In the genomic region with DNA sequence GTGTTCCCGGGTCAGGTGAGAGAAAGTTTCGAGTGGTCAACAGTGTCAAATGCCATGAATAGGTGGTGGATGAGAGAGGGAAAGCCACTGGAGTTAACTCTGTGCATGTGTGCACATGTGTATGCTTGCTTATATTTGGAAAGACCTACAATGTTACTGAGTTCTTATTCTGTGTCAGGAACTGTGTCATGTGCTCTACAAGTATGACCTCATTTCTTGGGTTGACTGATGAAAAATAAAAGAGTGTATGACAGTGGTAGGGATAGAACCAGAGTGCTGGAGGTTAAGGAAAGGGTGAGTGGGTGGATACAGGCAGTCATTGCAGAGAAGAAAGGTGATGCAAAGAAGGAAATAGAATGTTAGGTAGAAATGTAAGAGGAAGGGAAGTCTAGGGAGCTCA, we compare ENCODE assay signal across 40 cellular contexts. TPM values are rescaled to one million over a fixed set of nuclear protein-coding genes. Genes with fewer than 3 reads are reported as not detected.
"Had no signal": no experiment of that assay in that cellular context is flagged by ENCODE, and none has a peak within 500 bp of the region (broad histone marks: within the 10 kb centered on the region; RNA-seq: fewer than 3 reads in every experiment).

No MANE protein-coding gene starts in this region.

- H3K27me3 Mint-ChIP-seq: activated naive CD4-positive, alpha-beta T cell treated with anti-CD3 and anti-CD28 coated beads, Interleukin-2, amount 10 ng/mL, durations not matched to agents 7 days and 5 days; activated naive CD8-positive, alpha-beta T cell treated with anti-CD3 and anti-CD28 coated beads, Interleukin-2, amount 10 ng/mL, durations not matched to agents 7 days and 5 days had no signal

- H3K36me3 ChIP-seq: adrenal gland, ascending aorta, brain microvascular endothelial cell, breast epithelium, cardiac muscle cell had no signal

- H3K27ac Mint-ChIP-seq: activated naive CD4-positive, alpha-beta T cell treated with anti-CD3 and anti-CD28 coated beads for 36 hours; activated naive CD4-positive, alpha-beta T cell treated with anti-CD3 and anti-CD28 coated beads, Interleukin-2, amount 10 ng/mL, durations not matched to agents 7 days and 5 days; activated naive CD4-positive, alpha-beta T cell treated with anti-CD3 and anti-CD28 coated beads, Interleukin-2, amount 50 U/mL, for 24 hours; activated naive CD4-positive, alpha-beta T cell treated with anti-CD3 and anti-CD28 coated beads, Interleukin-2, amount 50 U/mL, for 72 hours; activated naive CD8-positive, alpha-beta T cell; activated naive CD8-positive, alpha-beta T cell treated with anti-CD3 and anti-CD28 coated beads for 36 hours; activated naive CD8-positive, alpha-beta T cell treated with anti-CD3 and anti-CD28 coated beads, Interleukin-2, amount 10 ng/mL, durations not matched to agents 7 days and 5 days; activated naive CD8-positive, alpha-beta T cell treated with anti-CD3 and anti-CD28 coated beads, Interleukin-2, amount 50 U/mL, for 24 hours; activated T-cell treated with anti-CD3 and anti-CD28 coated beads, Interleukin-2, amount 50 U/mL, for 24 hours; activated T-cell treated with anti-CD3 and anti-CD28 coated beads, Interleukin-2, amount 50 U/mL, for 72 hours; activated T-helper 1 cell treated with anti-CD3 and anti-CD28 coated beads, Interleukin-12 subunit alpha, Interleukin-12 subunit beta, Interleukin-2, Interleukin-4 antibody, amounts not matched to agents 30 ng/mL and 10 ng/mL and 1 ng/mL, durations not matched to agents 14 hours and 24 hours and 36 hours; activated T-helper 17 cell treated with anti-CD3 and anti-CD28 coated beads, Interleukin-2, amount 50 U/mL, for 72 hours; activated T-helper 2 cell treated with anti-CD3 and anti-CD28 coated beads, Interferon-gamma antibody, Interleukin-2, Interleukin-4, amounts not matched to agents 10 μg/mL and 5 μg/mL and 100 μg/mL, durations not matched to agents 14 hours and 24 hours and 36 hours; brain had no signal

- H3K4me1 Mint-ChIP-seq: activated naive CD4-positive, alpha-beta T cell treated with anti-CD3 and anti-CD28 coated beads, Interleukin-2, amount 10 ng/mL, durations not matched to agents 7 days and 5 days; activated naive CD4-positive, alpha-beta T cell treated with anti-CD3 and anti-CD28 coated beads, Interleukin-2, amount 50 U/mL, for 24 hours; activated naive CD8-positive, alpha-beta T cell treated with anti-CD3 and anti-CD28 coated beads for 36 hours; activated naive CD8-positive, alpha-beta T cell treated with anti-CD3 and anti-CD28 coated beads, Interleukin-2, amount 10 ng/mL, durations not matched to agents 7 days and 5 days; activated naive CD8-positive, alpha-beta T cell treated with anti-CD3 and anti-CD28 coated beads, Interleukin-2, amount 50 U/mL, for 24 hours; activated T-helper 17 cell treated with anti-CD3 and anti-CD28 coated beads, Interleukin-2, amount 50 U/mL, for 72 hours; brain; central memory CD8-positive, alpha-beta T cell had no signal

- DNase-seq: activated effector memory CD4-positive, alpha-beta T cell treated with anti-CD3 and anti-CD28 coated beads, Interleukin-2, amount 50 U/mL, for 16 hours; activated effector memory CD4-positive, alpha-beta T cell treated with Interleukin-2 at 50 U/mL for 16 hours; activated gamma-delta T cell; activated gamma-delta T cell treated with Interleukin-2 at 50 U/mL for 16 hours; activated naive CD4-positive, alpha-beta T cell; activated naive CD4-positive, alpha-beta T cell treated with anti-CD3 and anti-CD28 coated beads for 36 hours; activated naive CD4-positive, alpha-beta T cell treated with anti-CD3 and anti-CD28 coated beads, Interleukin-2, amount 10 ng/mL, durations not matched to agents 7 days and 5 days; activated naive CD4-positive, alpha-beta T cell treated with anti-CD3 and anti-CD28 coated beads, Interleukin-2, amount 50 U/mL, for 16 hours; activated naive CD4-positive, alpha-beta T cell treated with Interleukin-2 at 50 U/mL for 16 hours; activated naive CD8-positive, alpha-beta T cell treated with anti-CD3 and anti-CD28 coated beads for 36 hours; activated naive CD8-positive, alpha-beta T cell treated with anti-CD3 and anti-CD28 coated beads, Interleukin-2, amount 10 ng/mL, durations not matched to agents 7 days and 5 days; activated naive CD8-positive, alpha-beta T cell treated with anti-CD3 and anti-CD28 coated beads, Interleukin-2, amount 50 U/mL, for 24 hours; activated T-cell treated with anti-CD3 and anti-CD28 coated beads, Interleukin-2, amount 50 U/mL, for 1 hour; activated T-cell treated with anti-CD3 and anti-CD28 coated beads, Interleukin-2, amount 50 U/mL, for 24 hours; activated T-cell treated with anti-CD3 and anti-CD28 coated beads, Interleukin-2, amount 50 U/mL, for 4 hours; activated T-cell treated with anti-CD3 and anti-CD28 coated beads, Interleukin-2, amount 50 U/mL, for 48 hours; activated T-cell treated with anti-CD3 and anti-CD28 coated beads, Interleukin-2, amount 50 U/mL, for 72 hours; adrenal gland; amniotic stem cell; amygdala; anterior cingulate cortex; aorta; body of pancreas; brain microvascular endothelial cell; caudate nucleus; central memory CD4-positive, alpha-beta T cell; cerebellar nuclear complex had no signal

- H3K27ac ChIP-seq: adrenal gland, ascending aorta, body of pancreas, brain microvascular endothelial cell, breast epithelium, cardiac muscle cell had no signal

- H3K36me3 Mint-ChIP-seq: activated naive CD4-positive, alpha-beta T cell treated with anti-CD3 and anti-CD28 coated beads, Interleukin-2, amount 10 ng/mL, durations not matched to agents 7 days and 5 days; activated naive CD4-positive, alpha-beta T cell treated with anti-CD3 and anti-CD28 coated beads, Interleukin-2, amount 50 U/mL, for 24 hours; activated naive CD4-positive, alpha-beta T cell treated with anti-CD3 and anti-CD28 coated beads, Interleukin-2, amount 50 U/mL, for 72 hours; activated naive CD8-positive, alpha-beta T cell treated with anti-CD3 and anti-CD28 coated beads for 36 hours; activated naive CD8-positive, alpha-beta T cell treated with anti-CD3 and anti-CD28 coated beads, Interleukin-2, amount 10 ng/mL, durations not matched to agents 7 days and 5 days; brain had no signal

- H3K9me3 Mint-ChIP-seq: activated naive CD4-positive, alpha-beta T cell treated with anti-CD3 and anti-CD28 coated beads for 36 hours; activated naive CD4-positive, alpha-beta T cell treated with anti-CD3 and anti-CD28 coated beads, Interleukin-2, amount 10 ng/mL, durations not matched to agents 7 days and 5 days; activated naive CD4-positive, alpha-beta T cell treated with anti-CD3 and anti-CD28 coated beads, Interleukin-2, amount 50 U/mL, for 24 hours; activated naive CD4-positive, alpha-beta T cell treated with anti-CD3 and anti-CD28 coated beads, Interleukin-2, amount 50 U/mL, for 72 hours; activated naive CD8-positive, alpha-beta T cell treated with anti-CD3 and anti-CD28 coated beads for 36 hours; activated naive CD8-positive, alpha-beta T cell treated with anti-CD3 and anti-CD28 coated beads, Interleukin-2, amount 10 ng/mL, durations not matched to agents 7 days and 5 days; activated naive CD8-positive, alpha-beta T cell treated with anti-CD3 and anti-CD28 coated beads, Interleukin-2, amount 50 U/mL, for 24 hours; activated T-cell treated with anti-CD3 and anti-CD28 coated beads, Interleukin-2, amount 50 U/mL, for 24 hours; activated T-cell treated with anti-CD3 and anti-CD28 coated beads, Interleukin-2, amount 50 U/mL, for 4 hours; activated T-cell treated with anti-CD3 and anti-CD28 coated beads, Interleukin-2, amount 50 U/mL, for 72 hours; activated T-helper 1 cell treated with anti-CD3 and anti-CD28 coated beads, Interleukin-12 subunit alpha, Interleukin-12 subunit beta, Interleukin-2, Interleukin-4 antibody, amounts not matched to agents 30 ng/mL and 10 ng/mL and 1 ng/mL, durations not matched to agents 14 hours and 24 hours and 36 hours; activated T-helper 17 cell treated with anti-CD3 and anti-CD28 coated beads, Interleukin-2, amount 50 U/mL, for 72 hours; activated T-helper 2 cell treated with anti-CD3 and anti-CD28 coated beads, Interferon-gamma antibody, Interleukin-2, Interleukin-4, amounts not matched to agents 10 μg/mL and 5 μg/mL and 100 μg/mL, durations not matched to agents 14 hours and 24 hours and 36 hours; central memory CD8-positive, alpha-beta T cell had no signal

- H3K4me3 Mint-ChIP-seq: activated naive CD4-positive, alpha-beta T cell treated with anti-CD3 and anti-CD28 coated beads for 36 hours; activated naive CD4-positive, alpha-beta T cell treated with anti-CD3 and anti-CD28 coated beads, Interleukin-2, amount 10 ng/mL, durations not matched to agents 7 days and 5 days; activated naive CD4-positive, alpha-beta T cell treated with anti-CD3 and anti-CD28 coated beads, Interleukin-2, amount 50 U/mL, for 24 hours; activated naive CD8-positive, alpha-beta T cell; activated naive CD8-positive, alpha-beta T cell treated with anti-CD3 and anti-CD28 coated beads for 36 hours; activated naive CD8-positive, alpha-beta T cell treated with anti-CD3 and anti-CD28 coated beads, Interleukin-2, amount 10 ng/mL, durations not matched to agents 7 days and 5 days; activated naive CD8-positive, alpha-beta T cell treated with anti-CD3 and anti-CD28 coated beads, Interleukin-2, amount 50 U/mL, for 24 hours; activated T-cell treated with anti-CD3 and anti-CD28 coated beads, Interleukin-2, amount 50 U/mL, for 24 hours; activated T-cell treated with anti-CD3 and anti-CD28 coated beads, Interleukin-2, amount 50 U/mL, for 4 hours; activated T-cell treated with anti-CD3 and anti-CD28 coated beads, Interleukin-2, amount 50 U/mL, for 72 hours; activated T-helper 1 cell treated with anti-CD3 and anti-CD28 coated beads, Interleukin-12 subunit alpha, Interleukin-12 subunit beta, Interleukin-2, Interleukin-4 antibody, amounts not matched to agents 30 ng/mL and 10 ng/mL and 1 ng/mL, durations not matched to agents 14 hours and 24 hours and 36 hours; activated T-helper 17 cell treated with anti-CD3 and anti-CD28 coated beads, Interleukin-2, amount 50 U/mL, for 72 hours; brain; central memory CD8-positive, alpha-beta T cell had no signal

- ATAC-seq: activated naive CD8-positive, alpha-beta T cell treated with anti-CD3 and anti-CD28 coated beads, Interleukin-2, amount 50 U/mL, for 24 hours; activated T-cell treated with anti-CD3 and anti-CD28 coated beads, Interleukin-2, amount 50 U/mL, for 4 hours; activated T-helper 17 cell treated with anti-CD3 and anti-CD28 coated beads, Interleukin-2, amount 50 U/mL, for 72 hours; body of pancreas had no signal

- H3K4me1 ChIP-seq: adrenal gland, ascending aorta, body of pancreas, breast epithelium had no signal

- H3K9me3 ChIP-seq: adrenal gland, ascending aorta, body of pancreas, breast epithelium had no signal

- H3K4me3 ChIP-seq: adrenal gland, ascending aorta, body of pancreas, breast epithelium, cardiac muscle cell had no signal

- H3K27me3 ChIP-seq: ascending aorta, body of pancreas, brain microvascular endothelial cell, cardiac muscle cell had no signal

RNA-seq across cellular contexts. Expression of gene DGKK, which starts 22.1 kb away (rescaled TPM):
- total RNA-seq: activated naive CD4-positive, alpha-beta T cell treated with anti-CD3 and anti-CD28 coated beads for 36 hours; activated naive CD4-positive, alpha-beta T cell treated with anti-CD3 and anti-CD28 coated beads, Interleukin-2, amount 50 U/mL, for 72 hours; activated naive CD8-positive, alpha-beta T cell treated with anti-CD3 and anti-CD28 coated beads for 36 hours; activated naive CD8-positive, alpha-beta T cell treated with anti-CD3 and anti-CD28 coated beads, Interleukin-2, amount 10 ng/mL, durations not matched to agents 7 days and 5 days; activated T-cell treated with anti-CD3 and anti-CD28 coated beads, Interleukin-2, amount 50 U/mL, for 72 hours; activated T-helper 1 cell treated with anti-CD3 and anti-CD28 coated beads, Interleukin-12 subunit alpha, Interleukin-12 subunit beta, Interleukin-2, Interleukin-4 antibody, amounts not matched to agents 30 ng/mL and 10 ng/mL and 1 ng/mL, durations not matched to agents 14 hours and 24 hours and 36 hours; activated T-helper 17 cell treated with anti-CD3 and anti-CD28 coated beads, Interleukin-2, amount 50 U/mL, for 72 hours; activated T-helper 2 cell treated with anti-CD3 and anti-CD28 coated beads, Interferon-gamma antibody, Interleukin-2, Interleukin-4, amounts not matched to agents 10 μg/mL and 5 μg/mL and 100 μg/mL, durations not matched to agents 14 hours and 24 hours and 36 hours; aorta; ascending aorta; body of pancreas; breast epithelium; cardiac septum; chondrocyte had no signal
- polyA plus RNA-seq: aorta had no signal
